In the genomic region with DNA sequence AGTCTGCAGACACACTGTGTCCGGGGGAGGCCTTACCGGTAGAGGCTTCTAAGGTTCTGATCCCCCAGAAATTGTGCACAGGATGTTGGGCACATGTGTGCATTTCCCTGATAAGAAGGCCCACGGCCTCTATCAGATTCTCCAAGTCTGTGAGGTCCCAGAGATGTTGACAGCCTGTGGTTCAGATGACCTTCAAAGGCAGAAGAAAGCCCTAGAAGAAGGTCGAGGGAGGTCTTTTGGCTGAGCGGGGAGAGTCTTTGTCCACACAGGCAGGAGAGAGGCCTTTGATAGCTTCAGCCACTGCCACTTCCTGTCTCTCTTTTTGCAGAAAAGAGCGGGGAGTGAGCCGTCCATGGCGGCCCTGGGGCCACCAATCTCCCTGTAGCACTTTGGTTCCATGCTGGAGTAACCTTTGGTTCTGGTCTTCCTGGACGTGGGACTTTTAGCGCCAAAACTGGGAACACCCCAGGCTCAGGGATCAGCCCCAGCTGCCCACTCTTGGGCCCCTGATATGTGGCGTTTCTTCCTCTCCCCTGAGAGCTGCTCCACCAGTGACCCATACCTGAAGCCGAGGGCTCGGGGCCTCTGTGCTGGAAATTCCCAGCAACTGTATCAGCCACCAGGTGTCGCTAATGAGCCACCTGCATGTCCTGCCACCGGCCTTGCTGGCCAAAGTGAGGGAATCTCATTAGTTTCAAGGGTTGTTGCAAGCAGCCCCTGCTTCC, we compare ENCODE assay signal across 8 cellular contexts. TPM values are rescaled to one million over a fixed set of nuclear protein-coding genes. Genes with fewer than 3 reads are reported as not detected.
DNase-seq lines count a peak whose midpoint lies in the region; ATAC-seq and TF ChIP-seq lines count a peak whose summit lies in the region.

No MANE protein-coding gene starts in this region.

- H3K4me3 ChIP-seq in BJ (ENCODE audit: low read depth, low read length) (no peak overlapping the region), H7 (ENCODE audit: insufficient read depth, low read depth, low read length) (no peak overlapping the region)
- H3K4me3 ChIP-seq in effector memory CD4-positive, alpha-beta T cell (ENCODE audit: insufficient read depth, low read depth, low read length, poor library complexity, severe bottlenecking) = no peak overlapping the region

- no peaks in the 10 kb centered on the region for H3K9me3 Mint-ChIP-seq in activated CD8-positive, alpha-beta T cell treated with anti-CD3 and anti-CD28 coated beads for 36 hours

- no peak overlapping the region for H3K27ac Mint-ChIP-seq in activated CD8-positive, alpha-beta T cell treated with anti-CD3 and anti-CD28 coated beads for 36 hours

- CTCF ChIA-PET in BJ (lab: Yijun Ruan, JAX) = interaction anchor here (0.7 to 25.2 kb wide), 36 partner anchors 8 to 413 kb away, joined by 3 to 415 read pairs (median 4); a partner anchor contains a TSS
- CTCF ChIA-PET in activated CD8-positive, alpha-beta T cell treated with anti-CD3 and anti-CD28 coated beads for 36 hours (lab: Charles Lee) = interaction anchor here (0.7 to 11.1 kb wide), 41 partner anchors 8 to 365 kb away, joined by 3 to 161 read pairs (median 6); a partner anchor contains a TSS

- peak; percentile 98 for TF ChIP-seq CTCF in BJ (IDR thresholded peaks at IDR 0.05; ENCODE audit: insufficient read depth, low read depth, low read length)
- peak; percentile 89 for TF ChIP-seq CTCF in activated CD8-positive, alpha-beta T cell treated with anti-CD3 and anti-CD28 coated beads for 36 hours (IDR thresholded peaks at IDR 0.05)

- H3K4me3 Mint-ChIP-seq in activated CD8-positive, alpha-beta T cell treated with anti-CD3 and anti-CD28 coated beads for 36 hours = no peak overlapping the region

- POLR2A ChIA-PET in BJ (lab: Charles Lee) = no interaction called here
- POLR2A ChIA-PET in activated CD8-positive, alpha-beta T cell treated with anti-CD3 and anti-CD28 coated beads for 36 hours (lab: Charles Lee) = no interaction called here

- no peaks in the 10 kb centered on the region for H3K27me3 Mint-ChIP-seq in activated CD8-positive, alpha-beta T cell treated with anti-CD3 and anti-CD28 coated beads for 36 hours

- peaks cover 29% of the 10 kb centered on the region for H3K36me3 Mint-ChIP-seq in activated CD8-positive, alpha-beta T cell treated with anti-CD3 and anti-CD28 coated beads for 36 hours (ENCODE audit: low read depth)

- H3K27me3 ChIP-seq in BJ (ENCODE audit: control insufficient read depth, insufficient read depth, low read length) = no peaks in the 10 kb centered on the region
- H3K27me3 ChIP-seq in H7 (ENCODE audit: control insufficient read depth, insufficient read depth, low read length) = no peaks in the 10 kb centered on the region
- H3K27me3 ChIP-seq in effector memory CD4-positive, alpha-beta T cell (replicated peaks; ENCODE audit: control insufficient read depth, insufficient read depth, low read length, poor library complexity, severe bottlenecking) = no peaks in the 10 kb centered on the region

- H3K9me3 ChIP-seq in effector memory CD4-positive, alpha-beta T cell (ENCODE audit: control insufficient read depth, low read length) = no peaks in the 10 kb centered on the region

- H3K4me1 Mint-ChIP-seq in activated CD8-positive, alpha-beta T cell treated with anti-CD3 and anti-CD28 coated beads for 36 hours (ENCODE audit: low read depth) = peaks cover 5% of the 10 kb centered on the region

- DNase-seq in BJ (ENCODE audit: low read depth) (no peak), H7 (peak; percentile 93), NCI-H82 treated with DMSO at 0.1 percent for 48 hours (lab: John Stamatoyannopoulos, UW; ENCODE audit: unreplicated experiment) (peak; percentile 23), medulla oblongata (ENCODE audit: extremely low spot score) (peak; percentile 72)
- peak; percentile 83 for DNase-seq in activated CD8-positive, alpha-beta T cell treated with anti-CD3 and anti-CD28 coated beads for 36 hours
- DNase-seq in effector memory CD4-positive, alpha-beta T cell = peak; percentile 43 to 60 (median 43)
- peak; percentile 47 for DNase-seq in stimulated activated CD8-positive, alpha-beta memory T cell treated with anti-CD3 and anti-CD28 coated beads, Interleukin-15, amount 100 ng/mL, for 24 hours (ENCODE audit: low read depth)

- intact Hi-C loops in activated CD8-positive, alpha-beta T cell treated with anti-CD3 and anti-CD28 coated beads for 36 hours (cut with micrococcal nuclease) = loop anchor here (5.0 to 10.0 kb wide), 3 partner anchors 49 to 368 kb away; no protein-coding TSS in a partner anchor

- H3K36me3 ChIP-seq in BJ (ENCODE audit: control insufficient read depth, insufficient read depth, low read length) = peaks cover 13% of the 10 kb centered on the region
- peaks cover 19% of the 10 kb centered on the region for H3K36me3 ChIP-seq in H7 (replicated peaks; ENCODE audit: control insufficient read depth, insufficient read depth, low read length)
- H3K36me3 ChIP-seq in effector memory CD4-positive, alpha-beta T cell (ENCODE audit: control insufficient read depth, insufficient read depth, low read length) = peaks cover 6% of the 10 kb centered on the region

- peak; percentile 49 for ATAC-seq in activated CD8-positive, alpha-beta T cell treated with anti-CD3 and anti-CD28 coated beads for 36 hours
- ATAC-seq in GM21576 (IDR thresholded peaks at IDR 0.05; ENCODE audit: unreplicated experiment) = no peak

- H3K4me1 ChIP-seq in effector memory CD4-positive, alpha-beta T cell (ENCODE audit: control insufficient read depth, insufficient read depth, low read length, poor library complexity, severe bottlenecking) = no peaks in the 10 kb centered on the region

- H3K27ac ChIP-seq in effector memory CD4-positive, alpha-beta T cell (ENCODE audit: insufficient read depth, low read length, poor library complexity, severe bottlenecking) = no peak overlapping the region

RNA-seq across cellular contexts. Expression of a gene that starts 28.1 kb away (rescaled TPM):
- 0.94 and 2.4 TPM in 2 replicates for polyA plus RNA-seq in BJ (2011; rRNA removed)
- 0.90 and 3.2 TPM in 2 replicates for polyA minus RNA-seq in BJ (2011; rRNA and poly(A)+ RNA removed)
- 0.31 and 0.63 TPM in 2 replicates for total RNA-seq in H7 (2014; rRNA removed; shearing (Covaris generic))
- total RNA-seq in activated CD8-positive, alpha-beta T cell treated with anti-CD3 and anti-CD28 coated beads for 36 hours = 10 to 100 TPM; 17.3 to 18.4 TPM

Comparison
In these comparisons a context has a peak if more than half of its experiments do, and no peak if none do; other contexts are left out.
1. RNA of a gene that starts 28.1 kb away (total RNA-seq): 17.3 to 18.4 TPM in activated CD8-positive, alpha-beta T cell treated with anti-CD3 and anti-CD28 coated beads for 36 hours; 0.31 to 0.63 TPM in H7; every median in the first group is over 10 times any median in the second.